Comparison of ENCODE assay signal across 19 cellular contexts in genomic region chr7:131425992-131426391, GRCh38.
A peak's percentile ranks its signal among the peaks of the same experiment; 100 is the strongest.
DNase-seq lines count a peak whose midpoint lies in the region; ATAC-seq and TF ChIP-seq lines count a peak whose summit lies in the region.
"Had no signal": no experiment of that assay in that cellular context is flagged by ENCODE, and none has a peak within 500 bp of the region (broad histone marks: within the 10 kb centered on the region; RNA-seq: fewer than 3 reads in every experiment).

No MANE protein-coding gene starts in this region.

- H3K9me3 ChIP-seq in right cardiac atrium (ENCODE audit: control insufficient read depth, low read length) (no peaks in the 10 kb centered on the region), sigmoid colon (no peaks in the 10 kb centered on the region)
- H3K9me3 ChIP-seq: esophagus squamous epithelium had no signal

- TF ChIP-seq CTCF in sigmoid colon (IDR thresholded peaks at IDR 0.05) = no peak
- TF ChIP-seq CTCF in foreskin keratinocyte (conservative IDR thresholded peaks at IDR 0.05) = no peak

- H3K36me3 ChIP-seq in sigmoid colon = peaks cover 0 to 25% (median 0%) of the 10 kb centered on the region in 4 donors

- peak; percentile 46 for DNase-seq in G401 (ENCODE audit: low spot score)
- peak; percentile 77 for DNase-seq in astrocyte of the hippocampus (ENCODE audit: low read depth, low spot score)
- DNase-seq in right cardiac atrium = no peak
- DNase-seq in sigmoid colon = no peak
- no peak for DNase-seq in foreskin keratinocyte
- DNase-seq in NCI-H2107 treated with DMSO at 0.1 percent for 48 hours (lab: John Stamatoyannopoulos, UW; ENCODE audit: unreplicated experiment) = no peak
- DNase-seq: activated CD8-positive, alpha-beta memory T cell treated with anti-CD3 and anti-CD28 coated beads for 24 hours; CD8-positive, alpha-beta T cell; EL; esophagus squamous epithelium; NCI-H2029 treated with DMSO at 0.1 percent for 48 hours; stimulated activated CD4-positive, alpha-beta T cell treated with anti-CD3 and anti-CD28 coated beads, Interleukin-15, amount 100 ng/mL, for 24 hours; stimulated activated naive B cell treated with anti-CD40 and anti-IgM and Interleukin-4, amounts not matched to agents 10 μg/mL and 1 μg/mL and 100 μg/mL, for 72 hours; T-helper 9 cell had no signal

- H3K4me3 ChIP-seq in right cardiac atrium (ENCODE audit: low read length) = no peak overlapping the region
- H3K4me3 ChIP-seq in sigmoid colon = no peak overlapping the region
- H3K4me3 ChIP-seq: esophagus squamous epithelium, K562 had no signal

- H3K27me3 ChIP-seq in right cardiac atrium (ENCODE audit: control insufficient read depth, insufficient read depth) (no peaks in the 10 kb centered on the region), sigmoid colon (no peaks in the 10 kb centered on the region), foreskin keratinocyte (no peaks in the 10 kb centered on the region)
- H3K27me3 ChIP-seq: esophagus squamous epithelium had no signal

- intact Hi-C loops in right cardiac atrium (cut with DNase I) (loop anchor here (10.0 kb wide), 3 partner anchors 321 to 361 kb away; no protein-coding TSS in a partner anchor), sigmoid colon (cut with DNase I) (loop anchor here (5.0 kb wide), 2 partner anchors 319 to 529 kb away; no protein-coding TSS in a partner anchor)

- in situ Hi-C loops in G401 (cut with HindIII; ENCODE audit: low sequenced_read_pairs) = no loop called here

- TF ChIP-seq EP300 in sigmoid colon (IDR thresholded peaks at IDR 0.05) = peak in 1 of 4 donors; percentile 54

- TF ChIP-seq POLR2A in sigmoid colon (IDR thresholded peaks at IDR 0.05) = no peak

- no peak overlapping the region for H3K27ac ChIP-seq in right cardiac atrium (ENCODE audit: low read length)
- peak overlapping the region; percentile 12 to 49 (median 14) for H3K27ac ChIP-seq in sigmoid colon
- no peak overlapping the region for H3K27ac ChIP-seq in foreskin keratinocyte

- peak; percentile 29 to 76 for ATAC-seq in right cardiac atrium
- no peak for ATAC-seq in foreskin keratinocyte
- ATAC-seq in GM21576 (IDR thresholded peaks at IDR 0.05; ENCODE audit: unreplicated experiment) = no peak
- ATAC-seq in HG02798 (IDR thresholded peaks at IDR 0.05; ENCODE audit: poor library complexity, unreplicated experiment) = no peak
- ATAC-seq: activated CD4-positive, CD25-positive, alpha-beta regulatory T cell treated with anti-CD3 and anti-CD28 coated beads, Interleukin-2, amount 50 U/mL, for 24 hours; CD8-positive, alpha-beta T cell; K562; SK-N-SH treated with all-trans-retinoic acid at 6 μM for 48 hours; stimulated activated naive B cell treated with anti-CD40 and anti-IgM and Interleukin-4, amounts not matched to agents 10 μg/mL and 1 μg/mL and 100 μg/mL, for 72 hours had no signal

- 37% methylated on average over 3 of the region's 3 CpGs for WGBS in right cardiac atrium
- WGBS in sigmoid colon, 2 donors = 88 to 91% methylated on average over 3 of the region's 3 CpGs

- H3K4me1 ChIP-seq in right cardiac atrium (ENCODE audit: control insufficient read depth, insufficient read depth, low read length) = peaks cover 2% of the 10 kb centered on the region
- peaks cover 0 to 26% (median 15%) of the 10 kb centered on the region in 4 donors for H3K4me1 ChIP-seq in sigmoid colon
- peaks cover 6% of the 10 kb centered on the region for H3K4me1 ChIP-seq in foreskin keratinocyte

Comparison
In these comparisons a context has a peak if more than half of its experiments do, and no peak if none do; other contexts are left out.
1. DNase-seq: peak in G401 (single experiment) and astrocyte of the hippocampus (single experiment); none in right cardiac atrium (0 of 3), sigmoid colon (single experiment), foreskin keratinocyte (0 of 2) and NCI-H2107 treated with DMSO at 0.1 percent for 48 hours (single experiment).
2. ATAC-seq: peak in right cardiac atrium (2 of 2); none in foreskin keratinocyte (single experiment), GM21576 (single experiment) and HG02798 (single experiment).
3. H3K27ac ChIP-seq: peak in sigmoid colon (4 of 4); none in right cardiac atrium (single experiment) and foreskin keratinocyte (single experiment).